In the genomic region with DNA sequence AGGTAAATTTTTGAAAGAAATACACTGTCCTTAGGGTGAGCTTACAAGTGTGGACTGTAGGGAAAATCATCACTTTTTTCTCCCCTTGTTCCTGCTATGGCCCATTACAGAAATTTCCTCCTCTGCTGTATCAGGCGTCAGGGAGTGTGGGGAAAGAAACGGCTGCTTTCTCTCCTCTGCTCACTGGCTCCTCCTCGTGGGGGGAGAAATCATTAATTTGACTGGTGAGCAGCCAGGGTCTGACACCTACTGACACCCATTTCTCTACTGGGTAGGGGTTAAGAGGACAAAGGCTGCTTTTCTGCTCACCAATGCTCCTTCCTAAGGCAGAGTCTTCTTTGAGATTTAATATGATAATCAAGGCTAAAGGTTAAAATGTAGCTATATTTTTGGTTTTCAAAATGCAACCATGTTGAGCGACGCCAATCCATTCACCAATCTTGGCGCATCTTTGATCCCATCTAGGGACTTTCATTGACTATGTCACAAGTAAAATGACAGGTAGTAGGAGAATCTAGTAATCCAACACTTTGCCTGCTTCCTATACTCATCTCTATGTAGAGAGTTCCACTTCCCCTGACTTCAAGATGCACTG, we compare ENCODE assay signal across 8 cellular contexts. TPM values are rescaled to one million over a fixed set of nuclear protein-coding genes. Genes with fewer than 3 reads are reported as not detected.
DNase-seq lines count a peak whose midpoint lies in the region; ATAC-seq and TF ChIP-seq lines count a peak whose summit lies in the region.

No MANE protein-coding gene starts in this region.

- H3K9me3 Mint-ChIP-seq in activated CD4-positive, alpha-beta memory T cell treated with anti-CD3 and anti-CD28 coated beads, Interleukin-2, amount 10 ng/mL, durations not matched to agents 7 days and 5 days: no peaks in the 10 kb centered on the region
- H3K9me3 Mint-ChIP-seq in endothelial cell (ENCODE audit: unreplicated experiment): no peaks in the 10 kb centered on the region
- H3K9me3 Mint-ChIP-seq in naive thymus-derived CD4-positive, alpha-beta T cell: no peaks in the 10 kb centered on the region

- H3K36me3 Mint-ChIP-seq in activated CD4-positive, alpha-beta memory T cell treated with anti-CD3 and anti-CD28 coated beads, Interleukin-2, amount 10 ng/mL, durations not matched to agents 7 days and 5 days (ENCODE audit: low read depth): peaks cover 9% of the 10 kb centered on the region
- no peaks in the 10 kb centered on the region for H3K36me3 Mint-ChIP-seq in endothelial cell (ENCODE audit: low read depth, unreplicated experiment)
- peaks cover 0 to 18% (median 0%) of the 10 kb centered on the region in 5 donors for H3K36me3 Mint-ChIP-seq in naive thymus-derived CD4-positive, alpha-beta T cell

- DNase-seq in AG10803 (ENCODE audit: low read depth): peak; percentile 18
- DNase-seq in NAMALWA (ENCODE audit: low spot score): peak; percentile 77
- peak; percentile 57 for DNase-seq in activated CD4-positive, alpha-beta memory T cell treated with anti-CD3 and anti-CD28 coated beads, Interleukin-2, amount 10 ng/mL, durations not matched to agents 7 days and 5 days
- peak; percentile 82 for DNase-seq in endothelial cell (ENCODE audit: low spot score)
- DNase-seq in naive thymus-derived CD4-positive, alpha-beta T cell: peak; percentile 29 to 63 (median 50)
- DNase-seq in thyroid gland: peak; percentile 17 to 27

- 69 to 72% methylated on average over 6 of the region's 6 CpGs for WGBS in thyroid gland, 2 donors

- TF ChIP-seq POLR2A in thyroid gland (IDR thresholded peaks at IDR 0.05): no peak

- intact Hi-C loops in naive thymus-derived CD4-positive, alpha-beta T cell (cut with micrococcal nuclease): loop anchor here (1.0 to 10.0 kb wide), 10 partner anchors 25 to 501 kb away; a partner anchor contains a TSS
- intact Hi-C loops in thyroid gland (cut with DNase I): no loop called here

- peak; percentile 47 for ATAC-seq in GM18907 (IDR thresholded peaks at IDR 0.05; ENCODE audit: unreplicated experiment)
- peak; percentile 79 for ATAC-seq in naive thymus-derived CD4-positive, alpha-beta T cell
- ATAC-seq in HG02571 (IDR thresholded peaks at IDR 0.05; ENCODE audit: unreplicated experiment): no peak

- H3K27me3 Mint-ChIP-seq in activated CD4-positive, alpha-beta memory T cell treated with anti-CD3 and anti-CD28 coated beads, Interleukin-2, amount 10 ng/mL, durations not matched to agents 7 days and 5 days: no peaks in the 10 kb centered on the region
- H3K27me3 Mint-ChIP-seq in endothelial cell (ENCODE audit: unreplicated experiment): no peaks in the 10 kb centered on the region
- H3K27me3 Mint-ChIP-seq in naive thymus-derived CD4-positive, alpha-beta T cell: no peaks in the 10 kb centered on the region

- H3K27ac ChIP-seq in naive thymus-derived CD4-positive, alpha-beta T cell (ENCODE audit: low read depth, low read length): no peak overlapping the region
- no peak overlapping the region for H3K27ac ChIP-seq in thyroid gland

- H3K27me3 ChIP-seq in naive thymus-derived CD4-positive, alpha-beta T cell (ENCODE audit: control insufficient read depth in 2 of 2, insufficient read depth in 2 of 2, low read length in 2 of 2): no peaks in the 10 kb centered on the region
- H3K27me3 ChIP-seq in thyroid gland: no peaks in the 10 kb centered on the region

- H3K4me3 Mint-ChIP-seq in activated CD4-positive, alpha-beta memory T cell treated with anti-CD3 and anti-CD28 coated beads, Interleukin-2, amount 10 ng/mL, durations not matched to agents 7 days and 5 days: no peak overlapping the region
- no peak overlapping the region for H3K4me3 Mint-ChIP-seq in endothelial cell (ENCODE audit: unreplicated experiment)
- H3K4me3 Mint-ChIP-seq in naive thymus-derived CD4-positive, alpha-beta T cell: no peak overlapping the region

- no peaks in the 10 kb centered on the region for H3K36me3 ChIP-seq in naive thymus-derived CD4-positive, alpha-beta T cell (ENCODE audit: control insufficient read depth in 2 of 3, insufficient read depth in 3 of 3, low read length in 3 of 3)
- H3K36me3 ChIP-seq in thyroid gland: peaks cover 0 to 5% of the 10 kb centered on the region in 2 donors

- no peak overlapping the region for H3K27ac Mint-ChIP-seq in activated CD4-positive, alpha-beta memory T cell treated with anti-CD3 and anti-CD28 coated beads, Interleukin-2, amount 10 ng/mL, durations not matched to agents 7 days and 5 days
- no peak overlapping the region for H3K27ac Mint-ChIP-seq in endothelial cell (ENCODE audit: unreplicated experiment)
- H3K27ac Mint-ChIP-seq in naive thymus-derived CD4-positive, alpha-beta T cell: no peak overlapping the region

- H3K4me1 ChIP-seq in naive thymus-derived CD4-positive, alpha-beta T cell (ENCODE audit: control insufficient read depth in 2 of 2, insufficient read depth in 2 of 2, low read length in 2 of 2): peaks cover 0 to 14% of the 10 kb centered on the region in 2 donors
- H3K4me1 ChIP-seq in thyroid gland: peaks cover 15 to 16% of the 10 kb centered on the region in 2 donors

- CTCF ChIA-PET in activated CD4-positive, alpha-beta memory T cell treated with anti-CD3 and anti-CD28 coated beads, Interleukin-2, amount 10 ng/mL, durations not matched to agents 7 days and 5 days (lab: Charles Lee): interaction anchor here (0.6 to 3.5 kb wide), 17 partner anchors 10 to 500 kb away, joined by 3 to 13 read pairs (median 4); a partner anchor contains a TSS
- CTCF ChIA-PET in naive thymus-derived CD4-positive, alpha-beta T cell (lab: Charles Lee): interaction anchor here (1.0 to 1.8 kb wide), 9 partner anchors 16 to 501 kb away, joined by 3 to 7 read pairs (median 4); a partner anchor contains a TSS

- POLR2A ChIA-PET in activated CD4-positive, alpha-beta memory T cell treated with anti-CD3 and anti-CD28 coated beads, Interleukin-2, amount 10 ng/mL, durations not matched to agents 7 days and 5 days (lab: Charles Lee): interaction anchor here (1.1 kb wide), 1 partner anchor 26 kb away, joined by 3 read pairs; no protein-coding TSS in a partner anchor
- POLR2A ChIA-PET in naive thymus-derived CD4-positive, alpha-beta T cell (lab: Charles Lee): interaction anchor here (1.1 to 1.2 kb wide), 2 partner anchors 26 to 78 kb away, joined by 3 to 4 read pairs; no protein-coding TSS in a partner anchor

- no peaks in the 10 kb centered on the region for H3K9me3 ChIP-seq in naive thymus-derived CD4-positive, alpha-beta T cell (ENCODE audit: control insufficient read depth in 2 of 3, low read length in 3 of 3)
- no peaks in the 10 kb centered on the region for H3K9me3 ChIP-seq in thyroid gland

- H3K4me1 Mint-ChIP-seq in activated CD4-positive, alpha-beta memory T cell treated with anti-CD3 and anti-CD28 coated beads, Interleukin-2, amount 10 ng/mL, durations not matched to agents 7 days and 5 days: peaks cover 15% of the 10 kb centered on the region
- no peaks in the 10 kb centered on the region for H3K4me1 Mint-ChIP-seq in endothelial cell (ENCODE audit: unreplicated experiment)
- H3K4me1 Mint-ChIP-seq in naive thymus-derived CD4-positive, alpha-beta T cell: peaks cover 0 to 10% (median 0%) of the 10 kb centered on the region in 7 donors

- TF ChIP-seq CTCF in AG10803 (conservative IDR thresholded peaks at IDR 0.05; ENCODE audit: low read length) (peak; percentile 63), endothelial cell (IDR thresholded peaks at IDR 0.05; ENCODE audit: unreplicated experiment) (peak; percentile 64), thyroid gland (IDR thresholded peaks at IDR 0.05) (peak in 4 of 6 experiments; percentile 16 to 42 (median 34))

- H3K4me3 ChIP-seq in AG10803 (ENCODE audit: low read length) (no peak overlapping the region), thyroid gland (replicated peaks in 1 of 3) (no peak overlapping the region)
- H3K4me3 ChIP-seq in naive thymus-derived CD4-positive, alpha-beta T cell (ENCODE audit: low read length): no peak overlapping the region

RNA-seq across cellular contexts. Expression of a gene that starts 25.1 kb away (rescaled TPM):
- total RNA-seq in activated CD4-positive, alpha-beta memory T cell treated with anti-CD3 and anti-CD28 coated beads, Interleukin-2, amount 10 ng/mL, durations not matched to agents 7 days and 5 days: 10 to 100 TPM; 16.0 to 17.7 TPM
- total RNA-seq in endothelial cell (ENCODE audit: unreplicated experiment): 8.4 TPM
- 10 to 100 TPM in 2 of 5 experiments, 1 to 10 TPM in 3; 7.4 to 16.7 (median 9.4) TPM for total RNA-seq in naive thymus-derived CD4-positive, alpha-beta T cell
- polyA plus RNA-seq in naive thymus-derived CD4-positive, alpha-beta T cell: 1 to 10 TPM; 1.0 to 2.8 TPM
- total RNA-seq in thyroid gland: 10 to 100 TPM; 33.3 to 73.0 (median 37.1) TPM

Comparison
In these comparisons a context has a peak if more than half of its experiments do, and no peak if none do; other contexts are left out.
1. DNase-seq: peak in every context shown above with its lines; median percentile 82 in endothelial cell; 77 in NAMALWA; 57 in activated CD4-positive, alpha-beta memory T cell treated with anti-CD3 and anti-CD28 coated beads, Interleukin-2, amount 10 ng/mL, durations not matched to agents 7 days and 5 days; 50 in naive thymus-derived CD4-positive, alpha-beta T cell; 22 in thyroid gland; 18 in AG10803.